Comparison of ENCODE assay signal across 9 cellular contexts in genomic region chr19:14383556-14383897, GRCh38. TPM values are rescaled to one million over a fixed set of nuclear protein-coding genes. Genes with fewer than 3 reads are reported as not detected.
DNase-seq lines count a peak whose midpoint lies in the region; ATAC-seq, FAIRE-seq and TF ChIP-seq lines count a peak whose summit lies in the region.
"Had no signal": no experiment of that assay in that cellular context is flagged by ENCODE, and none has a peak within 500 bp of the region (broad histone marks: within the 10 kb centered on the region; RNA-seq: fewer than 3 reads in every experiment).

No MANE protein-coding gene starts in this region.

- H3K36me3 ChIP-seq in SJSA1 (peaks cover 3% of the 10 kb centered on the region), stomach smooth muscle (ENCODE audit: control insufficient read depth in 2 of 2, insufficient read depth in 2 of 2, low read length in 2 of 2) (no peaks in the 10 kb centered on the region)

- H3K9ac ChIP-seq in stomach smooth muscle (ENCODE audit: low read length in 2 of 2), result peak overlapping the region; percentile 62 to 64

- TF ChIP-seq CTCF in fibroblast of the aortic adventitia (IDR thresholded peaks at IDR 0.05; ENCODE audit: insufficient read depth, low read length), result no peak

- DNase-seq in SIG-M5 treated with dmso at 0.1 percent for 504 hours (lab: John Stamatoyannopoulos, UW; ENCODE audit: unreplicated experiment) (peak; percentile 41), SIG-M5 (lab: John Stamatoyannopoulos, UW) (no peak), SJSA1 (ENCODE audit: low read depth in 1 of 2, low spot score in 2 of 2) (no peak), fibroblast of the aortic adventitia (ENCODE audit: low read depth) (peak; percentile 51), GM12892 (ENCODE audit: insufficient read length) (no peak)
- DNase-seq: cortex of kidney had no signal

- H3K9me3 ChIP-seq in SJSA1 (replicated peaks) (no peaks in the 10 kb centered on the region), stomach smooth muscle (ENCODE audit: control insufficient read depth in 2 of 2, low read length in 2 of 2) (no peaks in the 10 kb centered on the region)

- ATAC-seq in GM18520 (IDR thresholded peaks at IDR 0.05; ENCODE audit: unreplicated experiment) (no peak), GM18868 (IDR thresholded peaks at IDR 0.05; ENCODE audit: unreplicated experiment) (no peak)

- H3K4me1 ChIP-seq in SJSA1 (replicated peaks) (peaks cover 44% of the 10 kb centered on the region), stomach smooth muscle (ENCODE audit: control insufficient read depth, insufficient read depth, low read length) (peaks cover 47% of the 10 kb centered on the region)

- no peak for TF ChIP-seq POLR2A in GM12892 (IDR thresholded peaks at IDR 0.05; ENCODE audit: low read depth, low read length)

- H3K4me3 ChIP-seq in SJSA1, result peak overlapping the region; percentile 2; the same call in 1 of the 2 replicates
- H3K4me3 ChIP-seq in fibroblast of the aortic adventitia (ENCODE audit: low read depth, low read length), result peak overlapping the region; percentile 44
- H3K4me3 ChIP-seq in stomach smooth muscle (ENCODE audit: low read length in 2 of 2), result peak overlapping the region; percentile 38 to 67

- FAIRE-seq in GM12892 (lab: Jason Lieb, UNC), result no peak

- H3K27me3 ChIP-seq in SJSA1 (replicated peaks), result no peaks in the 10 kb centered on the region
- H3K27me3 ChIP-seq in stomach smooth muscle (ENCODE audit: control insufficient read depth in 1 of 2, insufficient read depth in 2 of 2, low read length in 2 of 2), result no peaks in the 10 kb centered on the region

- H3K27ac ChIP-seq in SJSA1 (peak overlapping the region; percentile 92), stomach smooth muscle (ENCODE audit: low read length) (peak overlapping the region; percentile 78)

RNA-seq across cellular contexts. Expression of gene ADGRE5, which starts 2.3 kb away (rescaled TPM):
- 25.6 and 46.7 TPM in 2 replicates for total RNA-seq in SJSA1 (2014; rRNA removed; shearing (Covaris generic))
- total RNA-seq in fibroblast of the aortic adventitia (ENCODE audit: low replicate concordance), result 1.2 and 25.8 TPM in 2 replicates
- polyA plus RNA-seq in GM12892 (2012; ENCODE audit: missing spikeins), result 45.4 TPM

RNA-seq across cellular contexts. Expression of gene DDX39A, which starts 35.6 kb away (rescaled TPM):
- 222 and 278 TPM in 2 replicates for total RNA-seq in SJSA1 (2014; rRNA removed; shearing (Covaris generic))
- total RNA-seq in fibroblast of the aortic adventitia (ENCODE audit: low replicate concordance), result 32.5 and 60.6 TPM in 2 replicates
- 79.3 TPM for polyA plus RNA-seq in GM12892 (2012; ENCODE audit: missing spikeins)

RNA-seq across cellular contexts. Expression of gene PKN1, which starts 49.6 kb away (rescaled TPM):
- 75.2 and 79.7 TPM in 2 replicates for total RNA-seq in SJSA1 (2014; rRNA removed; shearing (Covaris generic))
- total RNA-seq in fibroblast of the aortic adventitia (ENCODE audit: low replicate concordance), result 164 and 342 TPM in 2 replicates
- polyA plus RNA-seq in GM12892 (2012; ENCODE audit: missing spikeins), result 40.0 TPM

Comparison
In these comparisons a context has a peak if more than half of its experiments do, and no peak if none do; other contexts are left out.
1. DNase-seq: peak in SIG-M5 treated with dmso at 0.1 percent for 504 hours (single experiment) and fibroblast of the aortic adventitia (single experiment); none in SIG-M5 (single experiment), SJSA1 (0 of 2) and GM12892 (single experiment).
2. H3K4me3 ChIP-seq: peak in every context shown above with its lines; median percentile 52 in stomach smooth muscle; 44 in fibroblast of the aortic adventitia; 2 in SJSA1.